ENCODE assay signal across 11 cellular contexts in the genomic region with DNA sequence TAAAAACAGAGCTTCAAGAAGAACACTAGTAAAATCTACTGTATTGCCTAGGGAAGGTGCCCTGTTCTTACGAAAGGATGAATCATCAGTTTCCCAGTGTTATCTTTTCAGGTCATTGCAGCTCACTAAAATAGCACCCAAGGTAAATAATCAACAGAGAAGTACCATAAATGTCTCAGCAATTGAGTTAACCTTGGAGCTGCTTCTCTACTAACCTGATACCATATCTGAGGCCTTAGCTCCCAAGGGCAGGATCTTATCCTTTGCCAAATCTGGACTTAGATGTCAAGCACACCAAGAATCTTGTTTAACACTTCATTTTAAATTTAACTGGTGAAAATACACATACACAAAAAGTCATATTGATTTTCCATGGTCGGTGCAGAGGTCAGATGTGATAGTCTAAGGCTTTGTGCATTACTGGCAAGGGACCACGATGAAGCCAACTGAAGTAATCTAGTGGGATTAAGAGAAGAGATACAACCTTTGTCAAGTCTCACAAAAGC.
A peak's percentile ranks its signal among the peaks of the same experiment; 100 is the strongest.
DNase-seq lines count a peak whose midpoint lies in the region; TF ChIP-seq lines count a peak whose summit lies in the region.
"Had no signal": no experiment of that assay in that cellular context is flagged by ENCODE, and none has a peak within 500 bp of the region (broad histone marks: within the 10 kb centered on the region; RNA-seq: fewer than 3 reads in every experiment).

No MANE protein-coding gene starts in this region.

- H4K20me1 ChIP-seq in GM23248 (ENCODE audit: insufficient read depth) = no peaks in the 10 kb centered on the region
- no peaks in the 10 kb centered on the region for H4K20me1 ChIP-seq in hepatocyte (ENCODE audit: insufficient read depth, poor library complexity, severe bottlenecking)

- no peak for TF ChIP-seq CTCF in hepatocyte (IDR thresholded peaks at IDR 0.05; ENCODE audit: poor library complexity)

- in situ Hi-C loops in GM23248 (cut with MboI) = no loop called here

- H3K9me3 ChIP-seq in GM23248 (ENCODE audit: low read depth) = no peaks in the 10 kb centered on the region
- H3K9me3 ChIP-seq in hepatocyte (ENCODE audit: low read depth) = no peaks in the 10 kb centered on the region

- H3K4me1 ChIP-seq in GM23248 (ENCODE audit: insufficient read depth) (no peaks in the 10 kb centered on the region), hepatocyte (ENCODE audit: insufficient read depth) (peaks cover 32% of the 10 kb centered on the region)

- H2AFZ ChIP-seq in GM23248 = no peak overlapping the region
- H2AFZ ChIP-seq in hepatocyte = no peak overlapping the region

- no peaks in the 10 kb centered on the region for H3F3A ChIP-seq in GM23248 (ENCODE audit: insufficient read depth)

- no peak overlapping the region for H3K4me2 ChIP-seq in GM23248 (ENCODE audit: unreplicated experiment)
- peak overlapping the region; percentile 4 for H3K4me2 ChIP-seq in hepatocyte

- 79 to 89% methylated on average over 3 of the region's 3 CpGs for WGBS in GM23248 (ENCODE audit: low coverage in 1 of 2, low lambda C conversion rate in 2 of 2, missing lambda C conversion rate in 2 of 2), 2 experiments
- WGBS in hepatocyte (ENCODE audit: low lambda C conversion rate, missing lambda C conversion rate) = 35% methylated on average over 3 of the region's 3 CpGs

- no peak overlapping the region for H3K27ac ChIP-seq in GM23248
- H3K27ac ChIP-seq in hepatocyte = peak overlapping the region; percentile 83
- H3K27ac ChIP-seq: C4-2B had no signal

- no peaks in the 10 kb centered on the region for H3K79me2 ChIP-seq in GM23248 (ENCODE audit: insufficient read depth)
- H3K79me2 ChIP-seq in hepatocyte = no peaks in the 10 kb centered on the region

- H3K4me3 ChIP-seq in GM23248 (no peak overlapping the region), hepatocyte (no peak overlapping the region), H7 (ENCODE audit: insufficient read depth, low read depth, low read length) (no peak overlapping the region)

- intact Hi-C loops in cardiac septum (cut with DNase I) = no loop called here

- no peaks in the 10 kb centered on the region for H3K9me2 ChIP-seq in GM23248 (ENCODE audit: insufficient read depth)
- no peaks in the 10 kb centered on the region for H3K9me2 ChIP-seq in hepatocyte (replicated peaks; ENCODE audit: insufficient read depth)

- DNase-seq in EL = peak; percentile 5
- DNase-seq in GM23248 = peak; percentile 19
- peak; percentile 80 for DNase-seq in LoVo (ENCODE audit: low spot score)
- peak; percentile 64 for DNase-seq in hepatocyte (ENCODE audit: low spot score)
- no peak for DNase-seq in stimulated activated CD8-positive, alpha-beta memory T cell treated with anti-CD3 and anti-CD28 coated beads, Interleukin-4, amount 100 ng/mL, for 48 hours
- no peak for DNase-seq in NCI-H1048 (lab: John Stamatoyannopoulos, UW)
- no peak for DNase-seq in cardiac septum (ENCODE audit: low spot score)
- DNase-seq in H7 = no peak
- DNase-seq: amniotic stem cell, NCI-H2081 treated with DMSO at 0.1 percent for 48 hours had no signal

- H3K27me3 ChIP-seq in GM23248 (replicated peaks; ENCODE audit: insufficient read depth) (no peaks in the 10 kb centered on the region), hepatocyte (no peaks in the 10 kb centered on the region), H7 (ENCODE audit: control insufficient read depth, insufficient read depth, low read length) (no peaks in the 10 kb centered on the region; the same call in 1 of the 2 replicates)

- H3K9ac ChIP-seq in GM23248 = no peak overlapping the region

- H3K36me3 ChIP-seq in GM23248 (ENCODE audit: low read depth) (no peaks in the 10 kb centered on the region), hepatocyte (replicated peaks; ENCODE audit: insufficient read depth, low read depth) (no peaks in the 10 kb centered on the region), H7 (replicated peaks; ENCODE audit: control insufficient read depth, insufficient read depth, low read length) (no peaks in the 10 kb centered on the region)

Comparison
In these comparisons a context has a peak if more than half of its experiments do, and no peak if none do; other contexts are left out.
1. DNase-seq: peak in EL (single experiment), GM23248 (single experiment), LoVo (single experiment) and hepatocyte (single experiment); none in stimulated activated CD8-positive, alpha-beta memory T cell treated with anti-CD3 and anti-CD28 coated beads, Interleukin-4, amount 100 ng/mL, for 48 hours (single experiment), NCI-H1048 (single experiment), cardiac septum (single experiment) and H7 (single experiment).